1 cellular context compared by ENCODE assay signal in the genomic region with DNA sequence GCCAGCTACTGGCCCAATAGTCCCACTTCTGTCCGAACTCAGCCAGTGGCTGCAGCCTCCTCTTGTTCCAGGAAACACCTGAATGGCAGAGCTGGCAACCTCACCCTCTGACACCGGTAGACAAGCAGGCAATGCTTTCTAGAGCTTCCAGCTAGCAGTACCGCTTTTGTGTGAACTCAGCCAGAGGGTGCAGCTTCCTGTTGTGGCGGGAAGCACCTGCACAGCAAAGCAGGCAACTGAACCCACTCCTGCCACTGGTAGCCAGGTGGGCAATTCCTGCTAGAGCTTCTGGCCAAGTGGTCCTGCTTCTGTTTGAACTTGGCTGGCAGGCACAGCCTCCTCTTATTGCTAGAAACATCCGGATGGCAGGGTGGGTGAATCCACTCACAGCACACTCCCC.
TF ChIP-seq lines count a peak whose summit lies in the region.

No MANE protein-coding gene starts in this region.

TF ChIP-seq in WTC11, 78 proteins besides CTCF, POLR2A, EP300 and RAD21 (continued from another document):
- TF ChIP-seq, protein P1, sequence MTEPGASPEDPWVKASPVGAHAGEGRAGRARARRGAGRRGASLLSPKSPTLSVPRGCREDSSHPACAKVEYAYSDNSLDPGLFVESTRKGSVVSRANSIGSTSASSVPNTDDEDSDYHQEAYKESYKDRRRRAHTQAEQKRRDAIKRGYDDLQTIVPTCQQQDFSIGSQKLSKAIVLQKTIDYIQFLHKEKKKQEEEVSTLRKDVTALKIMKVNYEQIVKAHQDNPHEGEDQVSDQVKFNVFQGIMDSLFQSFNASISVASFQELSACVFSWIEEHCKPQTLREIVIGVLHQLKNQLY (CRISPR knock-in tag; IDR thresholded peaks at IDR 0.05): no peak
- TF ChIP-seq, protein P2, sequence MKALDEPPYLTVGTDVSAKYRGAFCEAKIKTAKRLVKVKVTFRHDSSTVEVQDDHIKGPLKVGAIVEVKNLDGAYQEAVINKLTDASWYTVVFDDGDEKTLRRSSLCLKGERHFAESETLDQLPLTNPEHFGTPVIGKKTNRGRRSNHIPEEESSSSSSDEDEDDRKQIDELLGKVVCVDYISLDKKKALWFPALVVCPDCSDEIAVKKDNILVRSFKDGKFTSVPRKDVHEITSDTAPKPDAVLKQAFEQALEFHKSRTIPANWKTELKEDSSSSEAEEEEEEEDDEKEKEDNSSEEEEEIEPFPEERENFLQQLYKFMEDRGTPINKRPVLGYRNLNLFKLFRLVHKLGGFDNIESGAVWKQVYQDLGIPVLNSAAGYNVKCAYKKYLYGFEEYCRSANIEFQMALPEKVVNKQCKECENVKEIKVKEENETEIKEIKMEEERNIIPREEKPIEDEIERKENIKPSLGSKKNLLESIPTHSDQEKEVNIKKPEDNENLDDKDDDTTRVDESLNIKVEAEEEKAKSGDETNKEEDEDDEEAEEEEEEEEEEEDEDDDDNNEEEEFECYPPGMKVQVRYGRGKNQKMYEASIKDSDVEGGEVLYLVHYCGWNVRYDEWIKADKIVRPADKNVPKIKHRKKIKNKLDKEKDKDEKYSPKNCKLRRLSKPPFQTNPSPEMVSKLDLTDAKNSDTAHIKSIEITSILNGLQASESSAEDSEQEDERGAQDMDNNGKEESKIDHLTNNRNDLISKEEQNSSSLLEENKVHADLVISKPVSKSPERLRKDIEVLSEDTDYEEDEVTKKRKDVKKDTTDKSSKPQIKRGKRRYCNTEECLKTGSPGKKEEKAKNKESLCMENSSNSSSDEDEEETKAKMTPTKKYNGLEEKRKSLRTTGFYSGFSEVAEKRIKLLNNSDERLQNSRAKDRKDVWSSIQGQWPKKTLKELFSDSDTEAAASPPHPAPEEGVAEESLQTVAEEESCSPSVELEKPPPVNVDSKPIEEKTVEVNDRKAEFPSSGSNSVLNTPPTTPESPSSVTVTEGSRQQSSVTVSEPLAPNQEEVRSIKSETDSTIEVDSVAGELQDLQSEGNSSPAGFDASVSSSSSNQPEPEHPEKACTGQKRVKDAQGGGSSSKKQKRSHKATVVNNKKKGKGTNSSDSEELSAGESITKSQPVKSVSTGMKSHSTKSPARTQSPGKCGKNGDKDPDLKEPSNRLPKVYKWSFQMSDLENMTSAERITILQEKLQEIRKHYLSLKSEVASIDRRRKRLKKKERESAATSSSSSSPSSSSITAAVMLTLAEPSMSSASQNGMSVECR (CRISPR knock-in tag; IDR thresholded peaks at IDR 0.05; ENCODE audit: borderline replicate concordance): no peak
- TF ChIP-seq NFYB (CRISPR knock-in tag; conservative IDR thresholded peaks at IDR 0.05; ENCODE audit: low read depth) (no peak), ZNF416 (CRISPR knock-in tag; IDR thresholded peaks at IDR 0.05) (no peak), CREB1 (CRISPR knock-in tag; IDR thresholded peaks at IDR 0.05) (no peak), GTF2I (CRISPR knock-in tag; conservative IDR thresholded peaks at IDR 0.05) (no peak)
